30 cellular contexts compared by ENCODE assay signal in genomic region chr5:98602534-98603112, GRCh38.
DNase-seq lines count a peak whose midpoint lies in the region; ATAC-seq and FAIRE-seq lines count a peak whose summit lies in the region.
"Had no signal": no experiment of that assay in that cellular context is flagged by ENCODE, and none has a peak within 500 bp of the region (broad histone marks: within the 10 kb centered on the region; RNA-seq: fewer than 3 reads in every experiment).

No MANE protein-coding gene starts in this region.

- DNase-seq in NCI-H526 (lab: John Stamatoyannopoulos, UW): peak; percentile 4
- no peak for DNase-seq in NCI-H526 treated with DMSO at 0.1 percent for 48 hours (lab: John Stamatoyannopoulos, UW)
- DNase-seq in frontal cortex (ENCODE audit: low spot score in 2 of 2): no peak
- no peak for DNase-seq in middle frontal gyrus (ENCODE audit: extremely low spot score, low spot score)
- no peak for DNase-seq in NCI-H187 (lab: John Stamatoyannopoulos, UW)
- no peak for DNase-seq in activated effector memory CD4-positive, alpha-beta T cell treated with Interleukin-2 at 50 U/mL for 16 hours
- DNase-seq: 8988T; activated CD8-positive, alpha-beta T cell treated with anti-CD3 and anti-CD28 coated beads, Interleukin-2, amount 10 ng/mL, durations not matched to agents 7 days and 5 days; activated naive CD4-positive, alpha-beta T cell treated with anti-CD3 and anti-CD28 coated beads, Interleukin-2, amount 50 U/mL, for 16 hours; activated T-cell treated with anti-CD3 and anti-CD28 coated beads, Interleukin-2, amount 50 U/mL, for 4 hours; cortex of kidney; DMS153; hippocampal formation; IMR-90; MM.1S; naive thymus-derived CD4-positive, alpha-beta T cell; NCI-H2029 treated with DMSO at 0.1 percent for 48 hours; NCI-H524 treated with DMSO at 0.1 percent for 48 hours; ovary; sigmoid colon; SJCRH30; stimulated activated CD4-positive, alpha-beta T cell treated with anti-CD3 and anti-CD28 coated beads, Interleukin-1b, Interleukin-23, amount 100 ng/mL, for 48 hours; stimulated activated naive CD8-positive, alpha-beta T cell treated with anti-CD3 and anti-CD28 coated beads, Interleukin-15, Interleukin-2, amounts not matched to agents 100 U/mL and 50 U/mL, for 24 hours; T-helper 2 cell had no signal

- ATAC-seq in HG02623 (IDR thresholded peaks at IDR 0.05; ENCODE audit: unreplicated experiment): peak; percentile 56
- peak; percentile 64 for ATAC-seq in HG03175 (IDR thresholded peaks at IDR 0.05; ENCODE audit: unreplicated experiment)
- ATAC-seq: activated CD8-positive, alpha-beta T cell treated with anti-CD3 and anti-CD28 coated beads, Interleukin-2, amount 10 ng/mL, durations not matched to agents 7 days and 5 days; activated T-cell treated with anti-CD3 and anti-CD28 coated beads, Interleukin-2, amount 50 U/mL, for 4 hours; GM23338; naive thymus-derived CD4-positive, alpha-beta T cell; stimulated activated naive CD8-positive, alpha-beta T cell treated with anti-CD3 and anti-CD28 coated beads, Interleukin-15, Interleukin-2, amounts not matched to agents 100 U/mL and 50 U/mL, for 24 hours; WTC11 had no signal

- FAIRE-seq in frontal cortex (lab: Jason Lieb, UNC): peak; percentile 34
- FAIRE-seq: GM18507, keratinocyte had no signal

Comparison
In these comparisons a context has a peak if more than half of its experiments do, and no peak if none do; other contexts are left out.
1. DNase-seq: peak in NCI-H526 (2 of 2); none in NCI-H526 treated with DMSO at 0.1 percent for 48 hours (single experiment), frontal cortex (0 of 2), middle frontal gyrus (single experiment), NCI-H187 (0 of 2) and activated effector memory CD4-positive, alpha-beta T cell treated with Interleukin-2 at 50 U/mL for 16 hours (single experiment).